In genomic region chr1:230068952-230069684, GRCh38 we compare ENCODE assay signal across 7 cellular contexts. TPM values are rescaled to one million over a fixed set of nuclear protein-coding genes. Genes with fewer than 3 reads are reported as not detected.
DNase-seq lines count a peak whose midpoint lies in the region; ATAC-seq, FAIRE-seq and TF ChIP-seq lines count a peak whose summit lies in the region.

No MANE protein-coding gene starts in this region.

- FAIRE-seq in keratinocyte (lab: Jason Lieb, UNC): peak; percentile 52

- TF ChIP-seq CTCF in keratinocyte (optimal IDR thresholded peaks at IDR 0.05 in 1 of 3, IDR thresholded peaks at IDR 0.05 in 1 of 3, conservative IDR thresholded peaks at IDR 0.05 in 1 of 3; ENCODE audit: extremely low read depth in 1 of 3, insufficient read depth in 2 of 3, low read length in 3 of 3) (no peak), thoracic aorta (IDR thresholded peaks at IDR 0.05) (no peak)

- no peak for ATAC-seq in thoracic aorta (ENCODE audit: insufficient number of reproducible peaks, low FRiP score, low read depth)

- no peaks in the 10 kb centered on the region for H3K27me3 Mint-ChIP-seq in activated naive CD8-positive, alpha-beta T cell

- DNase-seq in Kasumi-1 (lab: John Stamatoyannopoulos, UW): peak; percentile 26 to 49
- DNase-seq in keratinocyte (ENCODE audit: low read depth, low spot score): no peak
- DNase-seq in thoracic aorta (ENCODE audit: low spot score): no peak
- DNase-seq in NCI-H187 treated with DMSO at 0.1 percent for 48 hours (lab: John Stamatoyannopoulos, UW): no peak
- DNase-seq in NOMO-1 treated with dmso at 0.1 percent for 144 hours (lab: John Stamatoyannopoulos, UW; ENCODE audit: unreplicated experiment): no peak

- peak overlapping the region; percentile 80 for H3K27ac ChIP-seq in keratinocyte (ENCODE audit: control insufficient read depth, insufficient read depth, low read length)
- H3K27ac ChIP-seq in thoracic aorta: peak overlapping the region in 1 of 2 donors; percentile 96

- dilution Hi-C loops in keratinocyte (cut with MboI; ENCODE audit: extremely low pct_ligation_motif_present, low sequenced_read_pairs): no loop called here

- H3K9me3 ChIP-seq in keratinocyte (ENCODE audit: control insufficient read depth, low read depth, low read length) (no peaks in the 10 kb centered on the region), thoracic aorta (no peaks in the 10 kb centered on the region)

- H3K4me3 Mint-ChIP-seq in activated naive CD8-positive, alpha-beta T cell: peak overlapping the region; percentile 94

- peaks cover 7% of the 10 kb centered on the region for H3K9me1 ChIP-seq in keratinocyte (ENCODE audit: control insufficient read depth, extremely low read depth, insufficient read depth, low read length)

- peak overlapping the region; percentile 94 for H3K27ac Mint-ChIP-seq in activated naive CD8-positive, alpha-beta T cell

- no peak overlapping the region for H2AFZ ChIP-seq in keratinocyte (ENCODE audit: control insufficient read depth, low read length)

- H4K20me1 ChIP-seq in keratinocyte (ENCODE audit: control insufficient read depth, extremely low read depth, insufficient read depth, low read length): peaks cover 7% of the 10 kb centered on the region

- H3K79me2 ChIP-seq in keratinocyte (ENCODE audit: control insufficient read depth, insufficient read depth, low read length): peaks cover 68% of the 10 kb centered on the region

- peak overlapping the region; percentile 100 for H3K4me2 ChIP-seq in keratinocyte (ENCODE audit: control insufficient read depth, extremely low read depth, insufficient read depth, low read depth, low read length)

- H3K27me3 ChIP-seq in keratinocyte (ENCODE audit: control insufficient read depth, extremely low read depth, insufficient read depth, low read length) (no peaks in the 10 kb centered on the region), thoracic aorta (replicated peaks; ENCODE audit: insufficient read depth) (no peaks in the 10 kb centered on the region)

- peaks cover 0 to 2% of the 10 kb centered on the region in 2 experiments for H3K36me3 ChIP-seq in keratinocyte (ENCODE audit: control insufficient read depth in 2 of 2, extremely low read depth in 1 of 2, insufficient read depth in 2 of 2, low read length in 2 of 2)
- no peaks in the 10 kb centered on the region for H3K36me3 ChIP-seq in thoracic aorta

- peak overlapping the region; percentile 89 for H3K9ac ChIP-seq in keratinocyte (ENCODE audit: control insufficient read depth, extremely low read depth, insufficient read depth, low read length)

- H3K4me1 ChIP-seq in keratinocyte (ENCODE audit: control insufficient read depth, extremely low read depth, insufficient read depth, low read length) (peaks cover 28% of the 10 kb centered on the region), thoracic aorta (ENCODE audit: control insufficient read depth in 1 of 2, low read depth in 2 of 2) (peaks cover 25 to 65% of the 10 kb centered on the region in 2 donors)

- H3K9me3 Mint-ChIP-seq in activated naive CD8-positive, alpha-beta T cell (ENCODE audit: low read depth): no peaks in the 10 kb centered on the region

- no peaks in the 10 kb centered on the region for H3K36me3 Mint-ChIP-seq in activated naive CD8-positive, alpha-beta T cell

- H3K4me3 ChIP-seq in GM08714 (ENCODE audit: low read length) (peak overlapping the region; percentile 91), keratinocyte (ENCODE audit: control insufficient read depth in 2 of 3, extremely low read depth in 1 of 3, insufficient read depth in 2 of 3, low read depth in 1 of 3, low read length in 3 of 3) (peak overlapping the region; percentile 86 to 96 (median 92)), thoracic aorta (peak overlapping the region; percentile 100)

- peaks cover 55% of the 10 kb centered on the region for H3K4me1 Mint-ChIP-seq in activated naive CD8-positive, alpha-beta T cell (ENCODE audit: low read depth)

RNA-seq across cellular contexts. Expression of gene GALNT2, which starts 2.1 kb away (rescaled TPM):
- polyA plus RNA-seq in keratinocyte: 58.8 to 106 TPM (median 61.7 TPM) in 3 replicates
- polyA plus RNA-seq in keratinocyte (2011; ENCODE audit: low read depth): 18.4 TPM
- polyA plus RNA-seq in keratinocyte (2011; cell fraction: cytosol; rRNA removed): 34.0 and 45.9 TPM in 2 replicates
- polyA plus RNA-seq in keratinocyte (2011; cell fraction: nucleus; rRNA removed): 193 and 203 TPM in 2 replicates
- 36.1 and 114 TPM in 2 replicates for polyA plus RNA-seq in keratinocyte (2012; ENCODE audit: low replicate concordance)
- polyA minus RNA-seq in keratinocyte: 68.8 to 84.1 TPM (median 73.4 TPM) in 3 replicates
- polyA minus RNA-seq in keratinocyte (2011; cell fraction: cytosol; rRNA and poly(A)+ RNA removed): 80.0 TPM
- polyA minus RNA-seq in keratinocyte (2011; cell fraction: nucleus; rRNA and poly(A)+ RNA removed): 166 and 226 TPM in 2 replicates
- total RNA-seq in thoracic aorta: 100 to 1,000 TPM; 113 to 148 TPM

Comparison
In these comparisons a context has a peak if more than half of its experiments do, and no peak if none do; other contexts are left out.
1. DNase-seq: peak in Kasumi-1 (2 of 2); none in keratinocyte (single experiment), thoracic aorta (single experiment), NCI-H187 treated with DMSO at 0.1 percent for 48 hours (single experiment) and NOMO-1 treated with dmso at 0.1 percent for 144 hours (single experiment).
2. Peak in every context shown above with its lines, with median percentiles within 50 percentile points of each other: H3K4me3 ChIP-seq.